Comparison of ENCODE assay signal across 6 cellular contexts in genomic region chr6:134221250-134221649, GRCh38.
"Had no signal": no experiment of that assay in that cellular context is flagged by ENCODE, and none has a peak within 500 bp of the region (broad histone marks: within the 10 kb centered on the region; RNA-seq: fewer than 3 reads in every experiment).

No MANE protein-coding gene starts in this region.

- ATAC-seq: HepG2, K562 had no signal

- H3K4me3 ChIP-seq: K562 had no signal

- DNase-seq: IMR-90, KBM-7 had no signal

- H3K27ac ChIP-seq: HL-60 had no signal

- FAIRE-seq: HepG2, HTR-8/SVneo, K562 had no signal
